9 cellular contexts compared by ENCODE assay signal in genomic region chr20:45832619-45833018, GRCh38. TPM values are rescaled to one million over a fixed set of nuclear protein-coding genes. Genes with fewer than 3 reads are reported as not detected.
DNase-seq lines count a peak whose midpoint lies in the region; ATAC-seq and TF ChIP-seq lines count a peak whose summit lies in the region.
"Had no signal": no experiment of that assay in that cellular context is flagged by ENCODE, and none has a peak within 500 bp of the region (broad histone marks: within the 10 kb centered on the region; RNA-seq: fewer than 3 reads in every experiment).

No MANE protein-coding gene starts in this region.

- H4K20me1 ChIP-seq in PC-9 (ENCODE audit: insufficient read depth) = no peaks in the 10 kb centered on the region

- intact Hi-C loops in PC-9 (cut with micrococcal nuclease; ENCODE audit: unreplicated experiment) = no loop called here

- H3K4me1 ChIP-seq in PC-9 (replicated peaks; ENCODE audit: insufficient read depth) = peaks cover 18% of the 10 kb centered on the region
- peaks cover 26 to 28% of the 10 kb centered on the region in 2 donors for H3K4me1 ChIP-seq in duodenal mucosa (ENCODE audit: control insufficient read depth in 1 of 2, insufficient read depth in 2 of 2, low read length in 2 of 2)
- peaks cover 12% of the 10 kb centered on the region for H3K4me1 ChIP-seq in neuron (ENCODE audit: insufficient read depth, low read length)

- H3K79me2 ChIP-seq in PC-9 (ENCODE audit: low read depth) = no peaks in the 10 kb centered on the region

- H3K4me3 ChIP-seq in AG04449 (ENCODE audit: low read depth, low read length) (peak overlapping the region; percentile 81; the same call in 1 of the 2 replicates), PC-9 (no peak overlapping the region; the same call in 1 of the 2 replicates), duodenal mucosa (ENCODE audit: low read depth in 1 of 2, low read length in 2 of 2) (peak overlapping the region in 1 of 2 donors; percentile 82), neuron (ENCODE audit: low read length) (peak overlapping the region; percentile 74)

- peak overlapping the region in 1 of 2 donors; percentile 65 for H3K9ac ChIP-seq in duodenal mucosa (ENCODE audit: low read depth in 1 of 2, low read length in 2 of 2)

- POLR2A ChIA-PET in AG04449 (lab: Yijun Ruan, JAX) (interaction anchor here (1.0 to 1.5 kb wide), 3 partner anchors 10 to 24 kb away, joined by 3 to 6 read pairs (median 4); no protein-coding TSS in a partner anchor), PC-9 (lab: Charles Lee; ENCODE audit: unreplicated experiment) (interaction anchor here (0.5 kb wide), 1 partner anchor 48 kb away, joined by 3 read pairs; the partner anchor contains the start of gene ZSWIM1)

- no TSS peak for BruUV-seq in PC-9 (replicated peaks; lab: Mats Ljungman, UMichigan)

- H3K27me3 ChIP-seq in PC-9 (ENCODE audit: insufficient read depth, low read depth) = no peaks in the 10 kb centered on the region
- no peaks in the 10 kb centered on the region for H3K27me3 ChIP-seq in duodenal mucosa (ENCODE audit: control insufficient read depth in 1 of 2, insufficient read depth in 2 of 2, low read length in 2 of 2)
- no peaks in the 10 kb centered on the region for H3K27me3 ChIP-seq in neuron (ENCODE audit: insufficient read depth, low read length)

- CTCF ChIA-PET in AG04449 (lab: Yijun Ruan, JAX) = interaction anchor here (1.0 to 1.8 kb wide), 4 partner anchors 8 to 137 kb away, joined by 3 to 11 read pairs (median 6); no protein-coding TSS in a partner anchor
- CTCF ChIA-PET in PC-9 (lab: Charles Lee) = interaction anchor here (0.6 kb wide), 1 partner anchor 38 kb away, joined by 3 read pairs; no protein-coding TSS in a partner anchor

- no peaks in the 10 kb centered on the region for H3K36me3 ChIP-seq in PC-9 (ENCODE audit: low read depth)
- no peaks in the 10 kb centered on the region for H3K36me3 ChIP-seq in duodenal mucosa (ENCODE audit: control insufficient read depth in 1 of 2, insufficient read depth in 2 of 2, low read length in 2 of 2)
- peaks cover 6% of the 10 kb centered on the region for H3K36me3 ChIP-seq in neuron (ENCODE audit: insufficient read depth, low read length)

- ATAC-seq in GM19023 (IDR thresholded peaks at IDR 0.05; ENCODE audit: unreplicated experiment) = no peak
- ATAC-seq in HG03139 (IDR thresholded peaks at IDR 0.05; ENCODE audit: unreplicated experiment) = no peak

- TF ChIP-seq CTCF in AG04449 (IDR thresholded peaks at IDR 0.05; ENCODE audit: insufficient read depth, low read length, missing control alignments) (no peak), PC-9 (conservative IDR thresholded peaks at IDR 0.05) (no peak)

- H3K9me3 ChIP-seq in PC-9 (ENCODE audit: insufficient read depth, low read depth) (no peaks in the 10 kb centered on the region), duodenal mucosa (ENCODE audit: control insufficient read depth in 1 of 2, low read length in 2 of 2) (no peaks in the 10 kb centered on the region), neuron (ENCODE audit: low read length) (no peaks in the 10 kb centered on the region)

- H2AFZ ChIP-seq in PC-9 (peak overlapping the region; percentile 77; the same call in 1 of the 2 replicates), neuron (ENCODE audit: low read depth, low read length) (no peak overlapping the region)

- H3K27ac ChIP-seq in PC-9 (no peak overlapping the region), duodenal mucosa (ENCODE audit: low read depth, low read length) (peak overlapping the region; percentile 83)

- no peaks in the 10 kb centered on the region for H3K9me2 ChIP-seq in PC-9 (ENCODE audit: insufficient read depth)

- DNase-seq in AG04449 (ENCODE audit: low read depth, low spot score) (no peak), PC-9 (no peak), activated gamma-delta T cell treated with Interleukin-2 at 50 U/mL for 16 hours (no peak), T1000 (lab: John Stamatoyannopoulos, UW) (no peak)
- DNase-seq: activated CD8-positive, alpha-beta memory T cell treated with anti-CD3 and anti-CD28 coated beads, Interleukin-2, amount 50 U/mL, for 48 hours had no signal

- H3F3A ChIP-seq in PC-9 (ENCODE audit: insufficient read depth, low read depth) = peaks cover 31% of the 10 kb centered on the region

- peak overlapping the region; percentile 75 for H3K4me2 ChIP-seq in PC-9

RNA-seq across cellular contexts. Expression of gene SNX21, which starts 1.0 kb away (rescaled TPM):
- 9.8 and 13.3 TPM in 2 replicates for total RNA-seq in PC-9 (2021)

RNA-seq across cellular contexts. Expression of gene TNNC2, which starts 5.5 kb away (rescaled TPM):
- total RNA-seq in PC-9 (2021) = 1.3 TPM in 1 of 2 replicates, not detected in the other

RNA-seq across cellular contexts. Expression of gene UBE2C, which starts 20.2 kb away (rescaled TPM):
- total RNA-seq in PC-9 (2021) = 207 TPM in 2 replicates

RNA-seq across cellular contexts. Expression of gene ACOT8, which starts 24.6 kb away (rescaled TPM):
- total RNA-seq in PC-9 (2021) = 33.4 and 40.0 TPM in 2 replicates

RNA-seq across cellular contexts. Expression of gene ZSWIM3, which starts 24.8 kb away (rescaled TPM):
- total RNA-seq in PC-9 (2021) = 2.7 and 3.3 TPM in 2 replicates
